In genomic region chr17:80990921-80991644, GRCh38 we compare ENCODE assay signal across 7 cellular contexts. TPM values are rescaled to one million over a fixed set of nuclear protein-coding genes. Genes with fewer than 3 reads are reported as not detected.
A peak's percentile ranks its signal among the peaks of the same experiment; 100 is the strongest.
DNase-seq lines count a peak whose midpoint lies in the region; ATAC-seq and TF ChIP-seq lines count a peak whose summit lies in the region.

No MANE protein-coding gene starts in this region.

- DNase-seq in H9 (no peak), SK-N-MC (ENCODE audit: low read depth, low spot score) (no peak), HUDEP-2 (lab: John Stamatoyannopoulos, UW; ENCODE audit: unreplicated experiment in 76 of 76) (no peak), dedifferentiated amniotic fluid mesenchymal stem cell (ENCODE audit: extremely low spot score) (no peak), AML-193 (lab: John Stamatoyannopoulos, UW) (no peak)

- TF ChIP-seq EP300 in gastroesophageal sphincter (IDR thresholded peaks at IDR 0.05) = no peak

- peaks cover 10% of the 10 kb centered on the region for H3K23me2 ChIP-seq in H9 (ENCODE audit: insufficient read length, low read depth, low read length, poor library complexity, severe bottlenecking)

- H2BK5ac ChIP-seq in H9 (ENCODE audit: insufficient read length, low read length) = no peak overlapping the region

- no peaks in the 10 kb centered on the region for H3K9me3 Mint-ChIP-seq in H9

- TF ChIP-seq CTCF in H9 (conservative IDR thresholded peaks at IDR 0.05) (no peak), gastroesophageal sphincter (IDR thresholded peaks at IDR 0.05) (no peak)

- H3K4ac ChIP-seq in H9 (ENCODE audit: low read depth, low read length) = no peak overlapping the region

- no peaks in the 10 kb centered on the region for H3K27me3 ChIP-seq in H9 (ENCODE audit: insufficient read depth, low read length)
- H3K27me3 ChIP-seq in gastroesophageal sphincter = no peaks in the 10 kb centered on the region

- H3K36me3 Mint-ChIP-seq in H9 (ENCODE audit: insufficient read depth in 1 of 3, low read depth in 3 of 3) = peaks cover 5 to 11% (median 11%) of the 10 kb centered on the region in 3 experiments; a peak in 5 of 7 replicates

- H3K4me3 Mint-ChIP-seq in H9 = peak overlapping the region; percentile 65 to 74

- H4K5ac ChIP-seq in H9 (ENCODE audit: insufficient read length, low read depth, low read length) = no peak overlapping the region

- no peak overlapping the region for H3K56ac ChIP-seq in H9 (ENCODE audit: insufficient read length, low read depth, low read length)

- no peak for TF ChIP-seq POLR2A in gastroesophageal sphincter (IDR thresholded peaks at IDR 0.05)

- H3K4me1 ChIP-seq in H9 (ENCODE audit: insufficient read depth, low read length) = no peaks in the 10 kb centered on the region
- peaks cover 0 to 62% (median 14%) of the 10 kb centered on the region in 3 donors for H3K4me1 ChIP-seq in gastroesophageal sphincter

- H3K4me1 Mint-ChIP-seq in H9 = peaks cover 8 to 14% of the 10 kb centered on the region in 2 experiments

- no peaks in the 10 kb centered on the region for H4K20me1 ChIP-seq in H9 (ENCODE audit: control insufficient read depth, insufficient read depth, insufficient read length)

- peak overlapping the region; percentile 86 for H3K4me3 ChIP-seq in SK-N-MC
- peak overlapping the region; percentile 92 to 100 for H3K4me3 ChIP-seq in gastroesophageal sphincter
- peak overlapping the region; percentile 79 to 99 (median 97) for H3K4me3 ChIP-seq in skin epidermis

- ATAC-seq in gastroesophageal sphincter = no peak

- no CpG with 5 or more reads among the region's 22 CpGs for WGBS in H9 (ENCODE audit: extremely low coverage, insufficient read length, low lambda C conversion rate)
- WGBS in gastroesophageal sphincter (ENCODE audit: low coverage in 1 of 2), 2 donors = 29 to 55% methylated on average over 10 to 13 of the region's 22 CpGs

- H3K79me1 ChIP-seq in H9 (ENCODE audit: insufficient read depth, low read depth, low read length, poor library complexity, severe bottlenecking) = no peaks in the 10 kb centered on the region

- H3K27ac ChIP-seq in H9 (ENCODE audit: insufficient read length, low read depth, low read length) = no peak overlapping the region
- no peak overlapping the region for H3K27ac ChIP-seq in SK-N-MC
- H3K27ac ChIP-seq in gastroesophageal sphincter = peak overlapping the region in 3 of 4 donors; percentile 59 to 86 (median 68)
- peak overlapping the region; percentile 70 to 95 (median 84) for H3K27ac ChIP-seq in skin epidermis

- H3K9ac ChIP-seq in H9 (ENCODE audit: extremely low read depth, insufficient read length, low read length) (no peak overlapping the region), SK-N-MC (ENCODE audit: insufficient read length) (peak overlapping the region; percentile 90)

- H3T11ph ChIP-seq in H9 (ENCODE audit: low read length) = no peak overlapping the region

- H4K8ac ChIP-seq in H9 (replicated peaks; ENCODE audit: insufficient read length, low read depth, low read length) = no peak overlapping the region

- no peak overlapping the region for H2BK120ac ChIP-seq in H9 (ENCODE audit: low read depth, low read length, poor library complexity, severe bottlenecking)

- H2BK12ac ChIP-seq in H9 (ENCODE audit: insufficient read length, low read depth, low read length) = no peak overlapping the region

- no peaks in the 10 kb centered on the region for H3K79me2 ChIP-seq in H9 (ENCODE audit: insufficient read depth, low read length)

- no peak overlapping the region for H3K18ac ChIP-seq in H9 (ENCODE audit: insufficient read length, low read depth, low read length)

- no peak overlapping the region for H2BK15ac ChIP-seq in H9 (ENCODE audit: low read depth, low read length)

- H3K23ac ChIP-seq in H9 (ENCODE audit: insufficient read length, low read depth, low read length) = no peak overlapping the region

- peaks cover 34% of the 10 kb centered on the region for H3K27me3 Mint-ChIP-seq in H9 (ENCODE audit: low read depth)

- H3K36me3 ChIP-seq in SK-N-MC (ENCODE audit: insufficient read depth, low read length) (no peaks in the 10 kb centered on the region), gastroesophageal sphincter (peaks cover 0 to 21% of the 10 kb centered on the region in 2 donors)

- no peaks in the 10 kb centered on the region for H3K9me3 ChIP-seq in H9 (ENCODE audit: control insufficient read depth, low read depth, low read length)
- no peaks in the 10 kb centered on the region for H3K9me3 ChIP-seq in SK-N-MC (ENCODE audit: low read depth, low read length)
- no peaks in the 10 kb centered on the region for H3K9me3 ChIP-seq in gastroesophageal sphincter

- H2BK20ac ChIP-seq in H9 (ENCODE audit: low read depth, low read length, poor library complexity, severe bottlenecking) = no peak overlapping the region

- no peak overlapping the region for H2AK5ac ChIP-seq in H9 (ENCODE audit: insufficient read length, low read length)

- no peak overlapping the region for H3K27ac Mint-ChIP-seq in H9

- peak overlapping the region; percentile 60 for H3K4me2 ChIP-seq in H9 (ENCODE audit: insufficient read depth, insufficient read length, low read length)

- no peak overlapping the region for H2AFZ ChIP-seq in H9 (ENCODE audit: low read length)

- no peak overlapping the region for H3K14ac ChIP-seq in H9 (ENCODE audit: insufficient read depth, low read length)

- no peak overlapping the region for H4K91ac ChIP-seq in H9 (ENCODE audit: insufficient read length, low read depth, low read length)

RNA-seq across cellular contexts. Expression of gene CHMP6, which starts 0.6 kb away (rescaled TPM):
- total RNA-seq in H9 (2021) = 23.4 and 25.0 TPM in 2 replicates
- 10 to 100 TPM; 17.6 to 26.0 (median 19.0) TPM for total RNA-seq in gastroesophageal sphincter

RNA-seq across cellular contexts. Expression of gene BAIAP2, which starts 43.9 kb away (rescaled TPM):
- 26.7 and 27.8 TPM in 2 replicates for total RNA-seq in H9 (2021)
- 10 to 100 TPM; 32.7 to 54.9 (median 40.6) TPM for total RNA-seq in gastroesophageal sphincter

Comparison
In these comparisons a context has a peak if more than half of its experiments do, and no peak if none do; other contexts are left out.
1. H3K27ac ChIP-seq: peak in gastroesophageal sphincter (3 of 4) and skin epidermis (21 of 21); none in H9 (single experiment) and SK-N-MC (single experiment).
2. Peak in every context shown above with its lines, with median percentiles within 50 percentile points of each other: H3K4me3 ChIP-seq.